In genomic region chr4:7041851-7042696, GRCh38 we compare ENCODE assay signal across 8 cellular contexts. TPM values are rescaled to one million over a fixed set of nuclear protein-coding genes. Genes with fewer than 3 reads are reported as not detected.
A peak's percentile ranks its signal among the peaks of the same experiment; 100 is the strongest.
DNase-seq lines count a peak whose midpoint lies in the region; ATAC-seq and TF ChIP-seq lines count a peak whose summit lies in the region.

No MANE protein-coding gene starts in this region.

- peak overlapping the region; percentile 70 for H3K27ac ChIP-seq in AG04450 (ENCODE audit: low read depth, low read length)
- H3K27ac ChIP-seq in OCI-LY3 (ENCODE audit: low read length): no peak overlapping the region
- peak overlapping the region; percentile 3 to 85 (median 71) for H3K27ac ChIP-seq in skin epidermis

- no peak for DNase-seq in AG04450 (ENCODE audit: low read depth, low spot score)
- DNase-seq in iPS-NIHi11 (ENCODE audit: low spot score): peak; percentile 75
- no peak for DNase-seq in kidney glomerular epithelial cell (lab: John Stamatoyannopoulos, UW)

- ATAC-seq in GM18498 (IDR thresholded peaks at IDR 0.05; ENCODE audit: unreplicated experiment) (peak; percentile 12), HG03139 (IDR thresholded peaks at IDR 0.05; ENCODE audit: unreplicated experiment) (peak; percentile 6)

- H3K4me3 Mint-ChIP-seq in brain: peak overlapping the region; percentile 84 to 90 (median 88)

- TF ChIP-seq CTCF in AG04450 (IDR thresholded peaks at IDR 0.05; ENCODE audit: low read depth, low read length): no peak
- no peak for TF ChIP-seq CTCF in OCI-LY3 (IDR thresholded peaks at IDR 0.05; ENCODE audit: low read depth, low read length)
- TF ChIP-seq CTCF in brain (conservative IDR thresholded peaks at IDR 0.05): no peak

- H3K4me2 ChIP-seq in OCI-LY3 (ENCODE audit: low read length): peak overlapping the region; percentile 91

- H3K9me3 ChIP-seq in AG04450 (ENCODE audit: control insufficient read depth, insufficient read depth, low read length) (no peaks in the 10 kb centered on the region; the same call in 1 of the 2 replicates), OCI-LY3 (ENCODE audit: insufficient read depth, low read length) (no peaks in the 10 kb centered on the region)

- H3K9me3 Mint-ChIP-seq in brain: peaks cover 0 to 7% (median 0%) of the 10 kb centered on the region in 5 experiments

- H3K36me3 Mint-ChIP-seq in brain: peaks cover 22% of the 10 kb centered on the region

- H3K4me1 Mint-ChIP-seq in brain: peaks cover 45% of the 10 kb centered on the region

- H4K20me1 ChIP-seq in OCI-LY3 (ENCODE audit: insufficient read depth, low read length): peaks cover 30% of the 10 kb centered on the region

- peak overlapping the region in 4 of 5 experiments; percentile 39 to 93 (median 78) for H3K27ac Mint-ChIP-seq in brain

- CTCF ChIA-PET in AG04450 (lab: Charles Lee): interaction anchor here (0.6 to 1.9 kb wide), 38 partner anchors 7 to 1302 kb away, joined by 3 to 38 read pairs (median 4); partner anchors contain the start of gene GRPEL1

- H3K4me1 ChIP-seq in OCI-LY3 (ENCODE audit: low read length): peaks cover 22% of the 10 kb centered on the region

- peaks cover 37% of the 10 kb centered on the region for H3K79me2 ChIP-seq in OCI-LY3 (ENCODE audit: low read length)

- H3K4me3 ChIP-seq in AG04450 (ENCODE audit: low read depth, low read length) (peak overlapping the region; percentile 72), OCI-LY3 (ENCODE audit: low read length) (peak overlapping the region; percentile 91), skin epidermis (peak overlapping the region; percentile 58 to 88 (median 66))

- no peaks in the 10 kb centered on the region for H3K27me3 ChIP-seq in AG04450 (ENCODE audit: control insufficient read depth, insufficient read depth, low read length)
- no peaks in the 10 kb centered on the region for H3K27me3 ChIP-seq in OCI-LY3 (ENCODE audit: low read depth, low read length)

- peaks cover 7% of the 10 kb centered on the region for H3K36me3 ChIP-seq in OCI-LY3 (replicated peaks; ENCODE audit: low read depth, low read length)

- peak overlapping the region; percentile 51 for H3K9ac ChIP-seq in OCI-LY3 (ENCODE audit: low read length)

- POLR2A ChIA-PET in AG04450 (lab: Yijun Ruan, JAX): interaction anchor here (0.6 to 2.2 kb wide), 8 partner anchors 11 to 322 kb away, joined by 3 to 27 read pairs (median 6); partner anchors contain the start of genes GRPEL1 and TBC1D14

- peaks cover 9% of the 10 kb centered on the region for H3K27me3 Mint-ChIP-seq in brain

- H2AFZ ChIP-seq in OCI-LY3 (ENCODE audit: low read depth, low read length): peak overlapping the region; percentile 88

RNA-seq across cellular contexts. Expression of gene TADA2B, which starts 1.1 kb away (rescaled TPM):
- polyA plus RNA-seq in AG04450 (2011; rRNA removed) (6.4 and 6.5 TPM in 2 replicates), brain (ENCODE audit: insufficient read depth, low read depth, low replicate concordance) (14.1 TPM)
- polyA minus RNA-seq in AG04450 (2011; rRNA and poly(A)+ RNA removed): 5.7 and 6.0 TPM in 2 replicates

RNA-seq across cellular contexts. Expression of gene GRPEL1, which starts 25.8 kb away (rescaled TPM):
- 34.5 and 39.4 TPM in 2 replicates for polyA plus RNA-seq in AG04450 (2011; rRNA removed)
- polyA minus RNA-seq in AG04450 (2011; rRNA and poly(A)+ RNA removed): 16.2 and 20.5 TPM in 2 replicates
- 34.2 TPM for polyA plus RNA-seq in brain (ENCODE audit: insufficient read depth, low read depth, low replicate concordance)
